ENCODE assay signal across 12 cellular contexts in genomic region chr2:216183459-216183858, GRCh38.
DNase-seq lines count a peak whose midpoint lies in the region; ATAC-seq and TF ChIP-seq lines count a peak whose summit lies in the region.
"Had no signal": no experiment of that assay in that cellular context is flagged by ENCODE, and none has a peak within 500 bp of the region (broad histone marks: within the 10 kb centered on the region; RNA-seq: fewer than 3 reads in every experiment).

No MANE protein-coding gene starts in this region.

- H3K4me3 Mint-ChIP-seq in naive thymus-derived CD8-positive, alpha-beta T cell = peak overlapping the region in 2 of 10 donors; percentile 29 to 43
- H3K4me3 Mint-ChIP-seq in H9 = no peak overlapping the region

- no peak overlapping the region for H2AK5ac ChIP-seq in H9 (ENCODE audit: insufficient read length, low read length)

- no peaks in the 10 kb centered on the region for H3K9me3 Mint-ChIP-seq in naive thymus-derived CD8-positive, alpha-beta T cell
- H3K9me3 Mint-ChIP-seq in H9 = no peaks in the 10 kb centered on the region

- no peaks in the 10 kb centered on the region for H3K27me3 Mint-ChIP-seq in naive thymus-derived CD8-positive, alpha-beta T cell
- no peaks in the 10 kb centered on the region for H3K27me3 Mint-ChIP-seq in H9 (ENCODE audit: low read depth)

- H2BK15ac ChIP-seq in H9 (ENCODE audit: low read depth, low read length) = no peak overlapping the region

- TF ChIP-seq CTCF in GM13976 (IDR thresholded peaks at IDR 0.05; ENCODE audit: borderline replicate concordance, control extremely low read depth, extremely low read depth, insufficient read depth, missing control alignments) (no peak), H9 (conservative IDR thresholded peaks at IDR 0.05) (no peak)

- H3K18ac ChIP-seq in H9 (ENCODE audit: insufficient read length, low read depth, low read length) = no peak overlapping the region

- H3K23ac ChIP-seq in H9 (ENCODE audit: insufficient read length, low read depth, low read length) = no peak overlapping the region

- no peak overlapping the region for H3K4me2 ChIP-seq in H9 (ENCODE audit: insufficient read depth, insufficient read length, low read length)

- no peaks in the 10 kb centered on the region for H3K23me2 ChIP-seq in H9 (ENCODE audit: insufficient read length, low read depth, low read length, poor library complexity, severe bottlenecking)

- no peak overlapping the region for H3T11ph ChIP-seq in H9 (ENCODE audit: low read length)

- peaks cover 40 to 92% (median 82%) of the 10 kb centered on the region in 4 donors for H3K4me1 Mint-ChIP-seq in naive thymus-derived CD8-positive, alpha-beta T cell
- H3K4me1 Mint-ChIP-seq in H9 = peaks cover 70 to 89% of the 10 kb centered on the region in 2 experiments

- H3K9ac ChIP-seq in H9 (ENCODE audit: extremely low read depth, insufficient read length, low read length) = no peak overlapping the region

- H3K36me3 Mint-ChIP-seq in naive thymus-derived CD8-positive, alpha-beta T cell = peaks cover 13 to 75% (median 17%) of the 10 kb centered on the region in 3 donors
- peaks cover 8 to 54% (median 31%) of the 10 kb centered on the region in 3 experiments for H3K36me3 Mint-ChIP-seq in H9 (ENCODE audit: insufficient read depth in 1 of 3, low read depth in 3 of 3)

- in situ Hi-C loops in GM13976 (cut with MboI; ENCODE audit: low sequenced_read_pairs, unreplicated experiment) = no loop called here

- H3K79me1 ChIP-seq in H9 (ENCODE audit: insufficient read depth, low read depth, low read length, poor library complexity, severe bottlenecking) = no peaks in the 10 kb centered on the region

- no peaks in the 10 kb centered on the region for H3K27me3 ChIP-seq in H9 (ENCODE audit: insufficient read depth, low read length)

- H4K8ac ChIP-seq in H9 (replicated peaks; ENCODE audit: insufficient read length, low read depth, low read length) = no peak overlapping the region

- peaks cover 1% of the 10 kb centered on the region; the same call in 1 of the 2 replicates for H3K79me2 ChIP-seq in H9 (ENCODE audit: insufficient read depth, low read length)

- no peak overlapping the region for H3K27ac ChIP-seq in H9 (ENCODE audit: insufficient read length, low read depth, low read length)

- no peak overlapping the region for H3K4ac ChIP-seq in H9 (ENCODE audit: low read depth, low read length)

- H2AFZ ChIP-seq in H9 (ENCODE audit: low read length) = no peak overlapping the region

- no peak overlapping the region for H2BK12ac ChIP-seq in H9 (ENCODE audit: insufficient read length, low read depth, low read length)

- H3K27ac Mint-ChIP-seq in naive thymus-derived CD8-positive, alpha-beta T cell = peak overlapping the region in 7 of 10 donors; percentile 13 to 80 (median 27)
- peak overlapping the region in 1 of 3 experiments; percentile 92; a peak in 2 of 7 replicates for H3K27ac Mint-ChIP-seq in H9

- no peak overlapping the region for H2BK5ac ChIP-seq in H9 (ENCODE audit: insufficient read length, low read length)

- no peak overlapping the region for H4K91ac ChIP-seq in H9 (ENCODE audit: insufficient read length, low read depth, low read length)

- no peak overlapping the region for H2BK120ac ChIP-seq in H9 (ENCODE audit: low read depth, low read length, poor library complexity, severe bottlenecking)

- H3K56ac ChIP-seq in H9 (ENCODE audit: insufficient read length, low read depth, low read length) = no peak overlapping the region

- POLR2A ChIA-PET in naive thymus-derived CD8-positive, alpha-beta T cell (lab: Charles Lee) = interaction anchor here (0.5 kb wide), 1 partner anchor 132 kb away, joined by 3 read pairs; no protein-coding TSS in a partner anchor

- no peaks in the 10 kb centered on the region for H3K9me3 ChIP-seq in H9 (ENCODE audit: control insufficient read depth, low read depth, low read length)

- H2BK20ac ChIP-seq in H9 (ENCODE audit: low read depth, low read length, poor library complexity, severe bottlenecking) = no peak overlapping the region

- H4K5ac ChIP-seq in H9 (ENCODE audit: insufficient read length, low read depth, low read length) = no peak overlapping the region

- H3K14ac ChIP-seq in H9 (ENCODE audit: insufficient read depth, low read length) = no peak overlapping the region

- DNase-seq in GM13976 (ENCODE audit: low spot score) (peak; percentile 17), SKM-1 treated with dmso at 0.1 percent for 144 hours (lab: John Stamatoyannopoulos, UW; ENCODE audit: unreplicated experiment) (peak; percentile 60), H9 (no peak), HPDE6-E6E7 (ENCODE audit: extremely low spot score) (no peak)
- no peak for DNase-seq in naive thymus-derived CD8-positive, alpha-beta T cell
- DNase-seq: activated CD8-positive, alpha-beta memory T cell treated with anti-CD3 and anti-CD28 coated beads for 24 hours; DND-41; NCI-H1930; RPMI8226; stimulated activated CD8-positive, alpha-beta memory T cell treated with anti-CD3 and anti-CD28 coated beads, Interleukin-4, amount 100 ng/mL, for 48 hours had no signal

- no CpG with 5 or more reads among the region's 1 CpG for WGBS in H9 (ENCODE audit: extremely low coverage, insufficient read length, low lambda C conversion rate)

- H4K20me1 ChIP-seq in H9 (ENCODE audit: control insufficient read depth, insufficient read depth, insufficient read length) = no peaks in the 10 kb centered on the region

- no peaks in the 10 kb centered on the region for H3K4me1 ChIP-seq in H9 (ENCODE audit: insufficient read depth, low read length)

- ATAC-seq in HG02623 (IDR thresholded peaks at IDR 0.05; ENCODE audit: unreplicated experiment) = peak; percentile 48
- no peak for ATAC-seq in naive thymus-derived CD8-positive, alpha-beta T cell
- no peak for ATAC-seq in GM21526 (IDR thresholded peaks at IDR 0.05; ENCODE audit: low FRiP score, unreplicated experiment)

Comparison
In these comparisons a context has a peak if more than half of its experiments do, and no peak if none do; other contexts are left out.
1. DNase-seq: peak in GM13976 (single experiment) and SKM-1 treated with dmso at 0.1 percent for 144 hours (single experiment); none in naive thymus-derived CD8-positive, alpha-beta T cell (0 of 10), H9 (single experiment) and HPDE6-E6E7 (single experiment).